In the genomic region with DNA sequence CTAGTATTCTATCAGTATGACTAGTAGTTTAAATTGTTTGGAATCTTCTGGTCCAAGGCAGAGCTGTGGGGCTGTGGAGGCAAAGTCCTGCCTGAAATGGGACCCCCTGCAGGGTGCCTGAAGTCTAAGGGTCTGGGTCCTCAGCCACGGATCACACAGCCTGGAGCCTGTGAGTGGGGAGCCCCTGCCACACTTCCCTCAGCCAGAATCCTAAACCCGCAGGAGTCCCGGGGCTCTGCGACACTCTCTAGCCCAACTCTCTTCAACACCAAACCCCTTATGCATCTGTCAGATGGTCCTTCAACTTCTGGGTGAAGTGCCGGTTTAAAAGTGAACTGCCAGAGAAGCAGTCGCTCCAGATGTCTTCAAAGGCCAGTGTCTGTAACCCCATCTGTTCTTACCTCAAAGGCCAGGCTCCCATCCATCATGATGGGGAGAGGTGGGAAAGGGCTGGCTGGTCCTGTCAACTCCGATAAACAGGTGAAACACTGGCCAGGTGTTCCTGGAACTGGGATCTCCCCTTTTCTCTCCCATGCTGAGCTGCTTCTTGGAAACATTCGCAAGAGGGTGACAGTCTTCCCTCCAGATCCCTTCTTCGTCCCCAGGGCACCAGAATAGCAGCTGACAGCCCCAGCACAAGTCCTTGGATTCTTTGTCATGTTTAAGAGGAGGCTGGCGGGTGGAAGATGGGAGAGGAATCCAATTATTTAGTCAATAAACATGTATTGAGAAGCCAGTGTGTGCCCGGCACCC, we compare ENCODE assay signal across 12 cellular contexts.
A peak's percentile ranks its signal among the peaks of the same experiment; 100 is the strongest.
DNase-seq lines count a peak whose midpoint lies in the region; ATAC-seq and TF ChIP-seq lines count a peak whose summit lies in the region.
"Had no signal": no experiment of that assay in that cellular context is flagged by ENCODE, and none has a peak within 500 bp of the region (broad histone marks: within the 10 kb centered on the region; RNA-seq: fewer than 3 reads in every experiment).

No MANE protein-coding gene starts in this region.

- H3F3A ChIP-seq in DOHH2 (ENCODE audit: control insufficient read depth, insufficient read depth), result peaks cover 9% of the 10 kb centered on the region

- H3K79me2 ChIP-seq in DOHH2 (ENCODE audit: control insufficient read depth, low read length), result no peaks in the 10 kb centered on the region
- no peaks in the 10 kb centered on the region for H3K79me2 ChIP-seq in OCI-LY3 (ENCODE audit: low read length)

- H3K27ac ChIP-seq in DOHH2 (ENCODE audit: low read depth, low read length) (no peak overlapping the region), OCI-LY3 (ENCODE audit: low read length) (peak overlapping the region; percentile 93)
- H3K27ac ChIP-seq: brain microvascular endothelial cell had no signal

- H4K20me1 ChIP-seq in DOHH2 (ENCODE audit: control insufficient read depth, insufficient read depth, low read depth, low read length) (peaks cover 25% of the 10 kb centered on the region), OCI-LY3 (ENCODE audit: insufficient read depth, low read length) (no peaks in the 10 kb centered on the region)

- DNase-seq in NCI-H82 (lab: John Stamatoyannopoulos, UW) (peak; percentile 48), NCI-H82 treated with DMSO at 0.1 percent for 48 hours (lab: John Stamatoyannopoulos, UW; ENCODE audit: unreplicated experiment) (no peak), left kidney (ENCODE audit: low read depth, low spot score) (peak; percentile 62)
- no peak for DNase-seq in stimulated activated naive CD4-positive, alpha-beta T cell (lab: John Stamatoyannopoulos, UW)
- DNase-seq in stimulated activated CD4-positive, alpha-beta T cell treated with anti-CD3 and anti-CD28 coated beads, Interleukin-2, amount 100 ng/mL, for 24 hours, result no peak
- DNase-seq: 8988T, brain microvascular endothelial cell had no signal

- peaks cover 84% of the 10 kb centered on the region for H3K27me3 ChIP-seq in DOHH2 (ENCODE audit: control insufficient read depth, low read length)
- H3K27me3 ChIP-seq in OCI-LY3 (ENCODE audit: low read depth, low read length), result peaks cover 56% of the 10 kb centered on the region

- ATAC-seq in GM18868 (IDR thresholded peaks at IDR 0.05; ENCODE audit: unreplicated experiment), result no peak
- ATAC-seq: sciatic nerve had no signal

- H2AFZ ChIP-seq in OCI-LY3 (ENCODE audit: low read depth, low read length), result no peak overlapping the region

- H3K4me2 ChIP-seq in DOHH2 (ENCODE audit: low read length) (peak overlapping the region; percentile 80), OCI-LY3 (ENCODE audit: low read length) (peak overlapping the region; percentile 87)

- H3K36me3 ChIP-seq in DOHH2 (ENCODE audit: control insufficient read depth, low read length), result no peaks in the 10 kb centered on the region
- no peaks in the 10 kb centered on the region for H3K36me3 ChIP-seq in OCI-LY3 (replicated peaks; ENCODE audit: low read depth, low read length)
- H3K36me3 ChIP-seq: brain microvascular endothelial cell had no signal

- H3K9me3 ChIP-seq in DOHH2 (ENCODE audit: control insufficient read depth, insufficient read depth, low read length), result no peaks in the 10 kb centered on the region
- H3K9me3 ChIP-seq in OCI-LY3 (ENCODE audit: insufficient read depth, low read length), result no peaks in the 10 kb centered on the region

- TF ChIP-seq CTCF in DOHH2 (IDR thresholded peaks at IDR 0.05; ENCODE audit: low read depth, low read length, poor library complexity, severe bottlenecking) (no peak), OCI-LY3 (IDR thresholded peaks at IDR 0.05; ENCODE audit: low read depth, low read length) (no peak)

- H3K4me1 ChIP-seq in DOHH2 (ENCODE audit: control insufficient read depth, low read length), result peaks cover 36% of the 10 kb centered on the region
- H3K4me1 ChIP-seq in OCI-LY3 (ENCODE audit: low read length), result peaks cover 55% of the 10 kb centered on the region

- H3K4me3 ChIP-seq in DOHH2 (ENCODE audit: low read length), result 0 out of 2 replicates have a peak overlapping the region, but pooled peaks have one; percentile 20
- peak overlapping the region; percentile 60 for H3K4me3 ChIP-seq in OCI-LY3 (ENCODE audit: low read length)
- H3K4me3 ChIP-seq: lung had no signal

- peak overlapping the region; percentile 50 for H3K9ac ChIP-seq in OCI-LY3 (ENCODE audit: low read length)

- H3K9me2 ChIP-seq in DOHH2 (replicated peaks; ENCODE audit: control insufficient read depth, low read length), result no peaks in the 10 kb centered on the region

Comparison
In these comparisons a context has a peak if more than half of its experiments do, and no peak if none do; other contexts are left out.
1. DNase-seq: peak in NCI-H82 (single experiment) and left kidney (single experiment); none in NCI-H82 treated with DMSO at 0.1 percent for 48 hours (single experiment), stimulated activated naive CD4-positive, alpha-beta T cell (0 of 6) and stimulated activated CD4-positive, alpha-beta T cell treated with anti-CD3 and anti-CD28 coated beads, Interleukin-2, amount 100 ng/mL, for 24 hours (0 of 2).